ENCODE assay signal across 13 cellular contexts in the genomic region with DNA sequence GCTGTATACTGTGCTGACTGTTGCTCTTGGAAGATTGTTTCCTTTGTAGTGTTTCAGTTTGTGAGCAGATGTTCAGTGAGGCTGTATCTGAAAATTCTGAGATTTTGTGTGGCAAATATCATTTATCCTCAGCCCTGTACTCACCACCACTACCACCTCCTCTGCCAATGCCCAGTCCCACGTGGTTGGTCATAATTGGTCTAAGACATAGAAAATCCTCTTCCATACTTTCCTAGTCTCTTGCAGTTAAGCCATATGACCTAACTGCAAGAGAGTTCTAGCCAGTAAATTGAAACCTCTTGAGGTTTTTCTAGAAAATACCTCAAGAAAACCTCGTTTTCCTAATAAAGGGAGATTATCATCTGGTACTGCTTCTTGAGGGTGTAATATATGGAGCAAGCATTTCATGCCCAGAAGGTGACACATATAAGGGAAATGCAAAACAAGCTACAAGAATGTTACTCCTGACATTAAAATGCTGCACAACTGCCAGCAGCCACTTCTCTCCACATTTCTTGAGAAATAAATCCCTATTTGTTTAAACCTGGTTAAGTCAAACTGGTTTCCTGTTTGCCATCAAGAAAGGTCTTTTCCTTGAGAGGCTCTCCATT. TPM values are rescaled to one million over a fixed set of nuclear protein-coding genes. Genes with fewer than 3 reads are reported as not detected.
DNase-seq lines count a peak whose midpoint lies in the region; ATAC-seq, FAIRE-seq and TF ChIP-seq lines count a peak whose summit lies in the region.
"Had no signal": no experiment of that assay in that cellular context is flagged by ENCODE, and none has a peak within 500 bp of the region (broad histone marks: within the 10 kb centered on the region; RNA-seq: fewer than 3 reads in every experiment).

No MANE protein-coding gene starts in this region.

- no peaks in the 10 kb centered on the region for H3K79me2 ChIP-seq in HepG2 (ENCODE audit: insufficient read depth, low read length)

- H3K4me1 ChIP-seq in HepG2 (ENCODE audit: insufficient read depth, low read length): no peaks in the 10 kb centered on the region
- no peaks in the 10 kb centered on the region for H3K4me1 ChIP-seq in right lobe of liver
- H3K4me1 ChIP-seq in uterus: peaks cover 0 to 4% of the 10 kb centered on the region in 2 donors
- peaks cover 0 to 14% (median 8%) of the 10 kb centered on the region in 4 donors for H3K4me1 ChIP-seq in sigmoid colon

- intact Hi-C loops in HepG2 (cut with micrococcal nuclease; ENCODE audit: unreplicated experiment): no loop called here
- intact Hi-C loops in right lobe of liver (cut with DNase I): no loop called here
- intact Hi-C loops in uterus (cut with DNase I; ENCODE audit: low total_unique reads): no loop called here
- intact Hi-C loops in sigmoid colon (cut with DNase I): no loop called here

- H3K9me3 ChIP-seq in HepG2 (ENCODE audit: low read length) (no peaks in the 10 kb centered on the region), right lobe of liver (no peaks in the 10 kb centered on the region), uterus (no peaks in the 10 kb centered on the region), sigmoid colon (no peaks in the 10 kb centered on the region)
- H3K9me3 ChIP-seq: esophagus squamous epithelium, HAP-1, thyroid gland had no signal

- WGBS in HepG2 (ENCODE audit: low lambda C conversion rate): 81% methylated on average over 2 of the region's 2 CpGs
- WGBS in right lobe of liver (ENCODE audit: insufficient coverage, low coverage, low lambda C conversion rate, missing lambda C conversion rate): 59% methylated on average over 2 of the region's 2 CpGs
- 71% methylated on average over 2 of the region's 2 CpGs for WGBS in sigmoid colon, 2 donors

- TF ChIP-seq CTCF in HepG2 (CRISPR knock-in tag; IDR thresholded peaks at IDR 0.05): no peak
- TF ChIP-seq CTCF in right lobe of liver (IDR thresholded peaks at IDR 0.05): no peak
- no peak for TF ChIP-seq CTCF in WTC11 (IDR thresholded peaks at IDR 0.05)
- no peak for TF ChIP-seq CTCF in foreskin fibroblast (IDR thresholded peaks at IDR 0.05; ENCODE audit: low read depth, low read length)
- no peak for TF ChIP-seq CTCF in uterus (IDR thresholded peaks at IDR 0.05)
- TF ChIP-seq CTCF in sigmoid colon (IDR thresholded peaks at IDR 0.05): no peak

- H3K4me3 ChIP-seq in HepG2 (replicated peaks in 1 of 3; ENCODE audit: insufficient read depth in 1 of 3, low read depth in 2 of 3, low read length in 3 of 3): no peak overlapping the region
- no peak overlapping the region for H3K4me3 ChIP-seq in right lobe of liver
- no peak overlapping the region for H3K4me3 ChIP-seq in foreskin fibroblast (ENCODE audit: low read depth in 1 of 2, low read length in 2 of 2)
- no peak overlapping the region for H3K4me3 ChIP-seq in uterus
- no peak overlapping the region for H3K4me3 ChIP-seq in sigmoid colon
- H3K4me3 ChIP-seq: esophagus squamous epithelium, HAP-1, thyroid gland had no signal

- TF ChIP-seq EP300 in HepG2 (IDR thresholded peaks at IDR 0.05; ENCODE audit: low read depth in 2 of 2, low read length in 2 of 2) (no peak), HepG2 (CRISPR knock-in tag; IDR thresholded peaks at IDR 0.05; ENCODE audit: borderline replicate concordance) (no peak), sigmoid colon (IDR thresholded peaks at IDR 0.05) (no peak)

- FAIRE-seq in HepG2 (lab: Jason Lieb, UNC): no peak

- peak overlapping the region; percentile 84 for H3K27ac Mint-ChIP-seq in WTC11

- no peak for TF ChIP-seq POLR2A in HepG2 (IDR thresholded peaks at IDR 0.05; ENCODE audit: insufficient read depth in 1 of 2, low read depth in 2 of 2, low read length in 2 of 2)
- no peak for TF ChIP-seq POLR2A in right lobe of liver (IDR thresholded peaks at IDR 0.05)
- TF ChIP-seq POLR2A in uterus (IDR thresholded peaks at IDR 0.05): no peak
- no peak for TF ChIP-seq POLR2A in sigmoid colon (IDR thresholded peaks at IDR 0.05)

- H3K27me3 ChIP-seq in HepG2 (ENCODE audit: control insufficient read depth in 1 of 2, insufficient read depth in 2 of 2, low read length in 2 of 2) (no peaks in the 10 kb centered on the region), right lobe of liver (no peaks in the 10 kb centered on the region), uterus (no peaks in the 10 kb centered on the region), sigmoid colon (no peaks in the 10 kb centered on the region)
- H3K27me3 ChIP-seq: esophagus squamous epithelium, thyroid gland had no signal

- H2AFZ ChIP-seq in HepG2 (ENCODE audit: low read length): no peak overlapping the region

- H3K4me3 Mint-ChIP-seq in WTC11: no peak overlapping the region

- DNase-seq in HepG2 (ENCODE audit: low spot score): no peak
- no peak for DNase-seq in right lobe of liver
- no peak for DNase-seq in WTC11 (ENCODE audit: low spot score)
- peak; percentile 75 to 80 for DNase-seq in foreskin fibroblast
- no peak for DNase-seq in uterus
- no peak for DNase-seq in sigmoid colon
- DNase-seq in midbrain (lab: John Stamatoyannopoulos, UW): no peak
- DNase-seq: esophagus squamous epithelium, posterior cingulate gyrus had no signal

- H3K27ac ChIP-seq in HepG2 (ENCODE audit: extremely low read length, insufficient read depth, low read length) (peak overlapping the region; percentile 2), right lobe of liver (no peak overlapping the region), uterus (peak overlapping the region; percentile 26 to 46), sigmoid colon (peak overlapping the region in 2 of 4 donors; percentile 0 to 7)
- H3K27ac ChIP-seq: esophagus squamous epithelium, VCaP had no signal

- no peaks in the 10 kb centered on the region for H3K9me3 Mint-ChIP-seq in WTC11

- H3K9ac ChIP-seq in HepG2 (ENCODE audit: insufficient read depth, low read depth, low read length): no peak overlapping the region

- no TSS peak for BruUV-seq in HepG2 (replicated peaks; lab: Mats Ljungman, UMichigan)

- in situ Hi-C loops in HepG2 (cut with HindIII; ENCODE audit: extremely low pct_ligation_motif_present, low pct_unique_long_range_greater_than_20kb): no loop called here

- no peaks in the 10 kb centered on the region for H4K20me1 ChIP-seq in HepG2 (ENCODE audit: insufficient read depth, low read length)

- CTCF ChIA-PET in HepG2 (lab: Yijun Ruan, JAX; ENCODE audit: low intra/inter-chr PET ratio, low total read pairs): no interaction called here
- CTCF ChIA-PET in WTC11 (lab: Charles Lee): no interaction called here

- TF ChIP-seq RAD21 in HepG2 (CRISPR knock-in tag; IDR thresholded peaks at IDR 0.05): no peak

- peaks cover 25% of the 10 kb centered on the region for H3K36me3 Mint-ChIP-seq in WTC11

- peak; percentile 44 for ATAC-seq in HepG2
- ATAC-seq in right lobe of liver: no peak
- ATAC-seq in WTC11: peak; percentile 27; the same call in 1 of the 2 replicates
- ATAC-seq in HG03460 (IDR thresholded peaks at IDR 0.05; ENCODE audit: unreplicated experiment): no peak

- no peaks in the 10 kb centered on the region for H3K27me3 Mint-ChIP-seq in WTC11 (ENCODE audit: low read depth)

- H3K4me2 ChIP-seq in HepG2 (ENCODE audit: low read depth, low read length): no peak overlapping the region

- H3K36me3 ChIP-seq in HepG2 (replicated peaks in 1 of 2; ENCODE audit: control insufficient read depth in 1 of 2, insufficient read depth in 2 of 2, low read length in 2 of 2): peaks cover 4 to 24% of the 10 kb centered on the region in 2 experiments; a peak in 4 of 5 replicates
- peaks cover 0 to 14% (median 4%) of the 10 kb centered on the region in 4 donors for H3K36me3 ChIP-seq in right lobe of liver
- H3K36me3 ChIP-seq in uterus: no peaks in the 10 kb centered on the region
- H3K36me3 ChIP-seq in sigmoid colon: peaks cover 0 to 41% (median 5%) of the 10 kb centered on the region in 4 donors

- POLR2A ChIA-PET in HepG2 (lab: Yijun Ruan, JAX): no interaction called here
- POLR2A ChIA-PET in WTC11 (lab: Charles Lee): no interaction called here

- H3K4me1 Mint-ChIP-seq in WTC11: no peaks in the 10 kb centered on the region

RNA-seq across cellular contexts. Expression of gene ABCE1, which starts 32.8 kb away (rescaled TPM):
- total RNA-seq in HepG2 (2016; rRNA removed; fragmentation: Illumina TruSeq; extraction: Trizol): 139 and 226 TPM in 2 replicates
- total RNA-seq in HepG2 (2016; cell fraction: cytosol; rRNA removed; fragmentation: Illumina TruSeq; extraction: Trizol; ENCODE audit: low read depth): 12.4 and 15.6 TPM in 2 replicates
- 135 and 236 TPM in 2 replicates for total RNA-seq in HepG2 (2016; cell fraction: insoluble cytoplasmic fraction; rRNA removed; fragmentation: Illumina TruSeq; extraction: Trizol)
- 35.0 and 36.7 TPM in 2 replicates for total RNA-seq in HepG2 (2016; cell fraction: membrane; rRNA removed; fragmentation: Illumina TruSeq; extraction: Trizol)
- 101 TPM in 2 replicates for total RNA-seq in HepG2 (2016; cell fraction: nucleus; rRNA removed; fragmentation: Illumina TruSeq; extraction: Trizol)
- polyA plus RNA-seq in HepG2 (2011; rRNA removed): 50.4 and 50.8 TPM in 2 replicates
- 29.9 and 40.2 TPM in 2 replicates for polyA plus RNA-seq in HepG2 (2011; cell fraction: cytosol; rRNA removed)
- 46.4 and 64.4 TPM in 2 replicates for polyA plus RNA-seq in HepG2 (2011; cell fraction: nucleus; rRNA removed)
- 51.4 and 68.4 TPM in 2 replicates for polyA plus RNA-seq in HepG2 (2012)
- polyA plus RNA-seq in HepG2 (2016; cell fraction: cytosol; fragmentation: Illumina TruSeq; extraction: Trizol; ENCODE audit: low read depth): 3.5 and 3.9 TPM in 2 replicates
- polyA plus RNA-seq in HepG2 (2016; cell fraction: insoluble cytoplasmic fraction; fragmentation: Illumina TruSeq; extraction: Trizol; ENCODE audit: low read depth): 137 and 143 TPM in 2 replicates
- polyA plus RNA-seq in HepG2 (2016; cell fraction: membrane; fragmentation: Illumina TruSeq; extraction: Trizol; ENCODE audit: low read depth): 12.4 and 15.0 TPM in 2 replicates
- polyA plus RNA-seq in HepG2 (2016; cell fraction: nucleus; fragmentation: Illumina TruSeq; extraction: Trizol; ENCODE audit: insufficient read depth, low read depth): 82.6 and 86.1 TPM in 2 replicates
- 44.6 and 47.2 TPM in 2 replicates for polyA minus RNA-seq in HepG2 (2011; rRNA and poly(A)+ RNA removed; ENCODE audit: low replicate concordance)
- polyA minus RNA-seq in HepG2 (2011; cell fraction: cytosol; rRNA and poly(A)+ RNA removed): 35.7 and 42.2 TPM in 2 replicates
- 80.1 and 90.1 TPM in 2 replicates for polyA minus RNA-seq in HepG2 (2011; cell fraction: nucleus; rRNA and poly(A)+ RNA removed)
- 10 to 100 TPM; 14.4 to 57.7 (median 28.9) TPM for total RNA-seq in right lobe of liver
- 91.8 to 114 TPM (median 97.9 TPM) in 3 replicates for total RNA-seq in WTC11 (2021)
- 100 to 1,000 TPM in 1 of 4 donors, 10 to 100 TPM in 3; 53.2 to 135 (median 83.5) TPM for total RNA-seq in uterus
- total RNA-seq in sigmoid colon: 10 to 100 TPM; 41.4 to 58.2 (median 50.4) TPM
- 10 to 100 TPM in 2 of 3 donors, 1 to 10 TPM in 1; 9.0 to 25.9 (median 19.7) TPM for polyA plus RNA-seq in sigmoid colon

RNA-seq across cellular contexts. Expression of gene ANAPC10, which starts 32.9 kb away (rescaled TPM):
- 32.7 and 37.8 TPM in 2 replicates for total RNA-seq in HepG2 (2016; rRNA removed; fragmentation: Illumina TruSeq; extraction: Trizol)
- 14.9 and 19.5 TPM in 2 replicates for total RNA-seq in HepG2 (2016; cell fraction: cytosol; rRNA removed; fragmentation: Illumina TruSeq; extraction: Trizol; ENCODE audit: low read depth)
- total RNA-seq in HepG2 (2016; cell fraction: insoluble cytoplasmic fraction; rRNA removed; fragmentation: Illumina TruSeq; extraction: Trizol): 31.2 and 41.0 TPM in 2 replicates
- total RNA-seq in HepG2 (2016; cell fraction: membrane; rRNA removed; fragmentation: Illumina TruSeq; extraction: Trizol): 14.4 and 18.0 TPM in 2 replicates
- 29.5 and 32.6 TPM in 2 replicates for total RNA-seq in HepG2 (2016; cell fraction: nucleus; rRNA removed; fragmentation: Illumina TruSeq; extraction: Trizol)
- polyA plus RNA-seq in HepG2 (2011; rRNA removed): 16.8 and 21.9 TPM in 2 replicates
- 11.0 and 15.0 TPM in 2 replicates for polyA plus RNA-seq in HepG2 (2011; cell fraction: cytosol; rRNA removed)
- 8.3 and 8.9 TPM in 2 replicates for polyA plus RNA-seq in HepG2 (2011; cell fraction: nucleus; rRNA removed)
- polyA plus RNA-seq in HepG2 (2012): 14.6 and 14.9 TPM in 2 replicates
- 6.7 and 8.5 TPM in 2 replicates for polyA plus RNA-seq in HepG2 (2016; cell fraction: cytosol; fragmentation: Illumina TruSeq; extraction: Trizol; ENCODE audit: low read depth)
- 40.9 and 44.2 TPM in 2 replicates for polyA plus RNA-seq in HepG2 (2016; cell fraction: insoluble cytoplasmic fraction; fragmentation: Illumina TruSeq; extraction: Trizol; ENCODE audit: low read depth)
- 9.6 and 10.1 TPM in 2 replicates for polyA plus RNA-seq in HepG2 (2016; cell fraction: membrane; fragmentation: Illumina TruSeq; extraction: Trizol; ENCODE audit: low read depth)
- 24.6 and 26.7 TPM in 2 replicates for polyA plus RNA-seq in HepG2 (2016; cell fraction: nucleus; fragmentation: Illumina TruSeq; extraction: Trizol; ENCODE audit: insufficient read depth, low read depth)
- polyA minus RNA-seq in HepG2 (2011; rRNA and poly(A)+ RNA removed; ENCODE audit: low replicate concordance): 11.6 and 12.2 TPM in 2 replicates
- 6.0 and 6.2 TPM in 2 replicates for polyA minus RNA-seq in HepG2 (2011; cell fraction: cytosol; rRNA and poly(A)+ RNA removed)
- 47.3 and 50.1 TPM in 2 replicates for polyA minus RNA-seq in HepG2 (2011; cell fraction: nucleus; rRNA and poly(A)+ RNA removed)
- 10 to 100 TPM in 1 of 6 experiments, 1 to 10 TPM in 5; 6.0 to 13.0 (median 8.3) TPM for total RNA-seq in right lobe of liver
- 17.7 to 20.8 TPM (median 18.2 TPM) in 3 replicates for total RNA-seq in WTC11 (2021)
- total RNA-seq in uterus: 10 to 100 TPM; 13.1 to 59.0 (median 27.9) TPM
- total RNA-seq in sigmoid colon: 10 to 100 TPM; 16.3 to 31.4 (median 22.9) TPM
- polyA plus RNA-seq in sigmoid colon: 10 to 100 TPM; 11.3 to 18.0 (median 13.9) TPM

RNA-seq across cellular contexts. Expression of gene OTUD4, which starts 49.5 kb away (rescaled TPM):
- total RNA-seq in HepG2 (2016; rRNA removed; fragmentation: Illumina TruSeq; extraction: Trizol): 16.1 and 21.1 TPM in 2 replicates
- 5.8 and 7.3 TPM in 2 replicates for total RNA-seq in HepG2 (2016; cell fraction: cytosol; rRNA removed; fragmentation: Illumina TruSeq; extraction: Trizol; ENCODE audit: low read depth)
- total RNA-seq in HepG2 (2016; cell fraction: insoluble cytoplasmic fraction; rRNA removed; fragmentation: Illumina TruSeq; extraction: Trizol): 15.5 and 21.2 TPM in 2 replicates
- total RNA-seq in HepG2 (2016; cell fraction: membrane; rRNA removed; fragmentation: Illumina TruSeq; extraction: Trizol): 7.7 and 9.2 TPM in 2 replicates
- total RNA-seq in HepG2 (2016; cell fraction: nucleus; rRNA removed; fragmentation: Illumina TruSeq; extraction: Trizol): 36.4 and 37.2 TPM in 2 replicates
- 14.7 and 18.0 TPM in 2 replicates for polyA plus RNA-seq in HepG2 (2011; rRNA removed)
- polyA plus RNA-seq in HepG2 (2011; cell fraction: cytosol; rRNA removed): 7.3 and 11.8 TPM in 2 replicates
- 14.7 and 19.7 TPM in 2 replicates for polyA plus RNA-seq in HepG2 (2011; cell fraction: nucleus; rRNA removed)
- 17.3 and 19.5 TPM in 2 replicates for polyA plus RNA-seq in HepG2 (2012)
- 0.61 and 0.79 TPM in 2 replicates for polyA plus RNA-seq in HepG2 (2016; cell fraction: cytosol; fragmentation: Illumina TruSeq; extraction: Trizol; ENCODE audit: low read depth)
- 20.7 and 21.3 TPM in 2 replicates for polyA plus RNA-seq in HepG2 (2016; cell fraction: insoluble cytoplasmic fraction; fragmentation: Illumina TruSeq; extraction: Trizol; ENCODE audit: low read depth)
- polyA plus RNA-seq in HepG2 (2016; cell fraction: membrane; fragmentation: Illumina TruSeq; extraction: Trizol; ENCODE audit: low read depth): 2.2 and 2.9 TPM in 2 replicates
- 31.2 and 36.5 TPM in 2 replicates for polyA plus RNA-seq in HepG2 (2016; cell fraction: nucleus; fragmentation: Illumina TruSeq; extraction: Trizol; ENCODE audit: insufficient read depth, low read depth)
- 28.1 and 29.5 TPM in 2 replicates for polyA minus RNA-seq in HepG2 (2011; rRNA and poly(A)+ RNA removed; ENCODE audit: low replicate concordance)
- 23.0 and 27.3 TPM in 2 replicates for polyA minus RNA-seq in HepG2 (2011; cell fraction: cytosol; rRNA and poly(A)+ RNA removed)
- polyA minus RNA-seq in HepG2 (2011; cell fraction: nucleus; rRNA and poly(A)+ RNA removed): 64.8 and 79.4 TPM in 2 replicates
- 10 to 100 TPM; 13.8 to 25.6 (median 20.2) TPM for total RNA-seq in right lobe of liver
- 38.7 to 44.6 TPM (median 40.7 TPM) in 3 replicates for total RNA-seq in WTC11 (2021)
- 10 to 100 TPM; 12.3 to 59.5 (median 31.9) TPM for total RNA-seq in uterus
- 10 to 100 TPM; 27.7 to 31.7 (median 29.8) TPM for total RNA-seq in sigmoid colon
- 10 to 100 TPM in 1 of 3 donors, 1 to 10 TPM in 2; 7.2 to 13.0 (median 9.2) TPM for polyA plus RNA-seq in sigmoid colon

Comparison
In these comparisons a context has a peak if more than half of its experiments do, and no peak if none do; other contexts are left out.
1. ATAC-seq: peak in HepG2 (single experiment) and WTC11 (single experiment); none in right lobe of liver (0 of 4) and HG03460 (single experiment).
2. H3K27ac ChIP-seq: peak in HepG2 (single experiment) and uterus (2 of 2); none in right lobe of liver (0 of 3).
3. DNase-seq: peak in foreskin fibroblast (2 of 2); none in HepG2 (single experiment), right lobe of liver (0 of 3), WTC11 (single experiment), uterus (0 of 2), sigmoid colon (single experiment) and midbrain (single experiment).